8 cellular contexts compared by ENCODE assay signal in the genomic region with DNA sequence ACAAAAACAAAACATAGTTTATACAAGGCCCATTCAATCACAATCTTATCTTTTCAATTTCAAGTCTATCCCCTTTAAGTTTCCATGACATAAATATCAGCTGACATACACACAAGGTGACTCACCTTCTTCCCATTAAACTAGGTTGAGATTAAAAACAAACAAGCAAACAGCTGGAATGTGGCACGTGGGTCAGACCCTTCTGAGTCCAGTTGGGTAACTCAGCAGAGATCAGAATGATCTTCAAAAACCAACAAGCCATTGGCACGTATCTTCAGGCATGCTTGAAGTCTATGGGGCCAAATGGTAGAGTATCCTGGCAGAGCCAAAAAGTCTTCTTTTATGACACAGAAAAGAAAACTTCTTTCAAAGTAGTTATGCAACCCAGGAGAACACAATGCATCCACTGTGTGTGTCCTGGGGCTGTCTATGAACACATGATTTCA.
DNase-seq lines count a peak whose midpoint lies in the region; ATAC-seq and TF ChIP-seq lines count a peak whose summit lies in the region.

No MANE protein-coding gene starts in this region.

- H3K27ac ChIP-seq in PC-3 (ENCODE audit: low read length) (0 out of 2 replicates have a peak overlapping the region, but pooled peaks have one; percentile 2), osteoblast (ENCODE audit: low read depth, low read length) (peak overlapping the region; percentile 85)
- no peak overlapping the region for H3K27ac ChIP-seq in effector memory CD4-positive, alpha-beta T cell (ENCODE audit: insufficient read depth, low read length, poor library complexity, severe bottlenecking)

- ATAC-seq in PC-3 (no peak), GM21717 (IDR thresholded peaks at IDR 0.05; ENCODE audit: unreplicated experiment) (no peak)

- BruUV-seq in PC-3 (replicated peaks; lab: Mats Ljungman, UMichigan): no TSS peak

- H2AFZ ChIP-seq in PC-3 (ENCODE audit: low read length) (no peak overlapping the region), osteoblast (ENCODE audit: low read length) (no peak overlapping the region)

- H4K20me1 ChIP-seq in PC-3 (ENCODE audit: low read length) (no peaks in the 10 kb centered on the region), osteoblast (ENCODE audit: insufficient read depth, low read length) (no peaks in the 10 kb centered on the region)

- H3K9me3 ChIP-seq in PC-3 (ENCODE audit: low read length) (no peaks in the 10 kb centered on the region), osteoblast (ENCODE audit: low read depth, low read length) (no peaks in the 10 kb centered on the region)
- H3K9me3 ChIP-seq in effector memory CD4-positive, alpha-beta T cell (ENCODE audit: control insufficient read depth, low read length): no peaks in the 10 kb centered on the region

- H3K4me3 ChIP-seq in PC-3 (ENCODE audit: low read length): no peak overlapping the region
- no peak overlapping the region for H3K4me3 ChIP-seq in osteoblast (ENCODE audit: insufficient read depth, low read length)
- H3K4me3 ChIP-seq in effector memory CD4-positive, alpha-beta T cell (ENCODE audit: insufficient read depth, low read depth, low read length, poor library complexity, severe bottlenecking): no peak overlapping the region

- H3K79me2 ChIP-seq in PC-3 (ENCODE audit: low read length) (no peaks in the 10 kb centered on the region), osteoblast (ENCODE audit: insufficient read depth, low read length) (no peaks in the 10 kb centered on the region)

- H3K36me3 ChIP-seq in PC-3 (ENCODE audit: low read depth, low read length): no peaks in the 10 kb centered on the region
- H3K36me3 ChIP-seq in osteoblast (ENCODE audit: insufficient read depth, low read length): no peaks in the 10 kb centered on the region
- no peaks in the 10 kb centered on the region for H3K36me3 ChIP-seq in effector memory CD4-positive, alpha-beta T cell (ENCODE audit: control insufficient read depth, insufficient read depth, low read length)

- CTCF ChIA-PET in PC-3 (lab: Charles Lee): no interaction called here

- TF ChIP-seq CTCF in PC-3 (conservative IDR thresholded peaks at IDR 0.05; ENCODE audit: low read depth, low read length): no peak
- no peak for TF ChIP-seq CTCF in osteoblast (IDR thresholded peaks at IDR 0.05; ENCODE audit: extremely low read depth, low read depth, low read length)

- H3F3A ChIP-seq in PC-3 (ENCODE audit: low read length, unreplicated experiment): no peaks in the 10 kb centered on the region

- H3K4me1 ChIP-seq in PC-3 (ENCODE audit: insufficient read depth, low read length) (peaks cover 35% of the 10 kb centered on the region), osteoblast (ENCODE audit: insufficient read depth, low read length) (peaks cover 51% of the 10 kb centered on the region)
- H3K4me1 ChIP-seq in effector memory CD4-positive, alpha-beta T cell (ENCODE audit: control insufficient read depth, insufficient read depth, low read length, poor library complexity, severe bottlenecking): no peaks in the 10 kb centered on the region

- intact Hi-C loops in PC-3 (cut with micrococcal nuclease): no loop called here

- no peak overlapping the region for H3K9ac ChIP-seq in PC-3 (ENCODE audit: low read length)

- POLR2A ChIA-PET in PC-3 (lab: Charles Lee; ENCODE audit: unreplicated experiment): no interaction called here

- H3K9me2 ChIP-seq in PC-3 (replicated peaks; ENCODE audit: low read length): no peaks in the 10 kb centered on the region

- H3K27me3 ChIP-seq in PC-3 (ENCODE audit: low read length) (no peaks in the 10 kb centered on the region), osteoblast (ENCODE audit: insufficient read depth, low read length) (no peaks in the 10 kb centered on the region)
- no peaks in the 10 kb centered on the region for H3K27me3 ChIP-seq in effector memory CD4-positive, alpha-beta T cell (replicated peaks; ENCODE audit: control insufficient read depth, insufficient read depth, low read length, poor library complexity, severe bottlenecking)

- DNase-seq in DMS114 treated with DMSO at 0.1 percent for 48 hours (lab: John Stamatoyannopoulos, UW; ENCODE audit: unreplicated experiment): peak; percentile 81
- DNase-seq in PC-3: peak; percentile 61
- DNase-seq in fibroblast of gingiva (ENCODE audit: low read depth): peak; percentile 94
- no peak for DNase-seq in osteoblast (ENCODE audit: insufficient read length, low spot score, missing footprints)
- no peak for DNase-seq in D341Med (ENCODE audit: low spot score)
- no peak for DNase-seq in COLO668 (lab: John Stamatoyannopoulos, UW; ENCODE audit: unreplicated experiment)
- DNase-seq in effector memory CD4-positive, alpha-beta T cell: no peak

- H3K4me2 ChIP-seq in PC-3 (ENCODE audit: low read length) (no peak overlapping the region), osteoblast (ENCODE audit: insufficient read depth, low read length) (no peak overlapping the region)

Comparison
In these comparisons a context has a peak if more than half of its experiments do, and no peak if none do; other contexts are left out.
1. DNase-seq: peak in DMS114 treated with DMSO at 0.1 percent for 48 hours (single experiment), PC-3 (single experiment) and fibroblast of gingiva (single experiment); none in osteoblast (single experiment), D341Med (single experiment), COLO668 (single experiment) and effector memory CD4-positive, alpha-beta T cell (0 of 3).